In genomic region chr5:135179308-135179980, GRCh38 we compare ENCODE assay signal across 16 cellular contexts.
DNase-seq lines count a peak whose midpoint lies in the region; ATAC-seq and TF ChIP-seq lines count a peak whose summit lies in the region.
"Had no signal": no experiment of that assay in that cellular context is flagged by ENCODE, and none has a peak within 500 bp of the region (broad histone marks: within the 10 kb centered on the region; RNA-seq: fewer than 3 reads in every experiment).

No MANE protein-coding gene starts in this region.

- TF ChIP-seq CTCF in WTC11 (IDR thresholded peaks at IDR 0.05) (no peak), neural progenitor cell (IDR thresholded peaks at IDR 0.05) (peak; percentile 32), colonic mucosa (IDR thresholded peaks at IDR 0.05) (no peak)
- no peak for TF ChIP-seq CTCF in CD4-positive, alpha-beta T cell (IDR thresholded peaks at IDR 0.05)

- H3K36me3 Mint-ChIP-seq in WTC11 (no peaks in the 10 kb centered on the region), neural progenitor cell (no peaks in the 10 kb centered on the region)
- H3K36me3 Mint-ChIP-seq in CD4-positive, alpha-beta T cell (ENCODE audit: low read depth): no peaks in the 10 kb centered on the region
- H3K36me3 Mint-ChIP-seq: CD14-positive monocyte; natural killer cell treated with Interleukin-12 subunit alpha and Interleukin-12 subunit beta and Interleukin-15 and Interleukin-18, amount 100 ng/mL, for 72 hours had no signal

- CTCF ChIA-PET in WTC11 (lab: Charles Lee): interaction anchor here (0.5 to 4.0 kb wide), 17 partner anchors 9 to 262 kb away, joined by 3 to 36 read pairs (median 3); no protein-coding TSS in a partner anchor
- CTCF ChIA-PET in CD4-positive, alpha-beta T cell (lab: Charles Lee): no interaction called here

- H3K36me3 ChIP-seq in neural progenitor cell: no peaks in the 10 kb centered on the region
- no peaks in the 10 kb centered on the region for H3K36me3 ChIP-seq in colonic mucosa
- H3K36me3 ChIP-seq: lower lobe of right lung, tibial nerve had no signal

- H3K27me3 Mint-ChIP-seq in WTC11 (ENCODE audit: low read depth) (no peaks in the 10 kb centered on the region), neural progenitor cell (ENCODE audit: insufficient read depth, low read depth) (peaks cover 10% of the 10 kb centered on the region)
- H3K27me3 Mint-ChIP-seq in CD4-positive, alpha-beta T cell: peaks cover 8% of the 10 kb centered on the region

- H3K27ac ChIP-seq in neural progenitor cell (no peak overlapping the region), colonic mucosa (no peak overlapping the region)
- no peak overlapping the region for H3K27ac ChIP-seq in CD4-positive, alpha-beta T cell (ENCODE audit: low read depth, low read length)
- H3K27ac ChIP-seq: 22Rv1, lower lobe of right lung, SK-N-MC, tibial nerve had no signal

- H3K27ac Mint-ChIP-seq in WTC11 (no peak overlapping the region), neural progenitor cell (no peak overlapping the region)
- no peak overlapping the region for H3K27ac Mint-ChIP-seq in CD4-positive, alpha-beta T cell
- H3K27ac Mint-ChIP-seq: CD14-positive monocyte; natural killer cell treated with Interleukin-12 subunit alpha and Interleukin-12 subunit beta and Interleukin-15 and Interleukin-18, amount 100 ng/mL, for 72 hours had no signal

- H4K20me1 ChIP-seq in neural progenitor cell (ENCODE audit: low read depth): no peaks in the 10 kb centered on the region

- H3K4me1 Mint-ChIP-seq in WTC11 (peaks cover 4% of the 10 kb centered on the region), neural progenitor cell (peaks cover 5% of the 10 kb centered on the region)
- H3K4me1 Mint-ChIP-seq in CD4-positive, alpha-beta T cell (ENCODE audit: low read depth): no peaks in the 10 kb centered on the region
- H3K4me1 Mint-ChIP-seq: CD14-positive monocyte had no signal

- H3K27me3 ChIP-seq in neural progenitor cell: peaks cover 6% of the 10 kb centered on the region
- H3K27me3 ChIP-seq in colonic mucosa: no peaks in the 10 kb centered on the region
- no peaks in the 10 kb centered on the region for H3K27me3 ChIP-seq in CD4-positive, alpha-beta T cell (ENCODE audit: control insufficient read depth, insufficient read depth, low read length)
- H3K27me3 ChIP-seq: tibial nerve had no signal

- H3K4me1 ChIP-seq in neural progenitor cell: no peaks in the 10 kb centered on the region
- H3K4me1 ChIP-seq in colonic mucosa: no peaks in the 10 kb centered on the region
- H3K4me1 ChIP-seq: lower lobe of right lung, tibial nerve had no signal

- no peaks in the 10 kb centered on the region for H3F3A ChIP-seq in neural progenitor cell (ENCODE audit: low read depth)

- POLR2A ChIA-PET in WTC11 (lab: Charles Lee): no interaction called here
- POLR2A ChIA-PET in CD4-positive, alpha-beta T cell (lab: Charles Lee): no interaction called here

- intact Hi-C loops in colonic mucosa (cut with DNase I): no loop called here
- intact Hi-C loops in CD4-positive, alpha-beta T cell (cut with DNase I, micrococcal nuclease): no loop called here

- H3K4me3 ChIP-seq in neural progenitor cell: no peak overlapping the region
- H3K4me3 ChIP-seq in colonic mucosa: no peak overlapping the region
- H3K4me3 ChIP-seq: lower lobe of right lung, SK-N-MC, tibial nerve had no signal

- peak; percentile 90 for ATAC-seq in WTC11
- ATAC-seq in CD4-positive, alpha-beta T cell (ENCODE audit: poor library complexity): no peak
- ATAC-seq: lower lobe of right lung; natural killer cell treated with Interleukin-12 subunit alpha and Interleukin-12 subunit beta and Interleukin-15 and Interleukin-18, amount 100 ng/mL, for 72 hours; sciatic nerve had no signal

- H3K4me2 ChIP-seq in neural progenitor cell: no peak overlapping the region

- no peak overlapping the region for H3K9ac ChIP-seq in neural progenitor cell
- H3K9ac ChIP-seq in colonic mucosa (ENCODE audit: low read depth in 2 of 2, low read length in 2 of 2): no peak overlapping the region

- H3K9me3 ChIP-seq in neural progenitor cell (ENCODE audit: low read depth) (no peaks in the 10 kb centered on the region), colonic mucosa (no peaks in the 10 kb centered on the region)
- H3K9me3 ChIP-seq in CD4-positive, alpha-beta T cell (ENCODE audit: control insufficient read depth, low read length): no peaks in the 10 kb centered on the region
- H3K9me3 ChIP-seq: lower lobe of right lung, tibial nerve had no signal

- H3K79me2 ChIP-seq in neural progenitor cell (ENCODE audit: low read depth): no peaks in the 10 kb centered on the region

- peak; percentile 62 for DNase-seq in DMS153 (lab: John Stamatoyannopoulos, UW)
- no peak for DNase-seq in DMS153 treated with DMSO at 0.1 percent for 48 hours (lab: John Stamatoyannopoulos, UW; ENCODE audit: unreplicated experiment)
- DNase-seq in NCI-H146 treated with DMSO at 0.1 percent for 48 hours (lab: John Stamatoyannopoulos, UW; ENCODE audit: unreplicated experiment): peak; percentile 71
- DNase-seq in WTC11 (ENCODE audit: low spot score): peak; percentile 28
- DNase-seq in neural progenitor cell (ENCODE audit: low spot score): peak; percentile 16
- no peak for DNase-seq in colonic mucosa
- DNase-seq in NCI-H446 (lab: John Stamatoyannopoulos, UW): no peak
- no peak for DNase-seq in CD4-positive, alpha-beta T cell
- DNase-seq: lower lobe of right lung, NCI-H1694 had no signal

- no peak overlapping the region for H2AFZ ChIP-seq in neural progenitor cell (replicated peaks)

- H3K4me3 Mint-ChIP-seq in WTC11 (no peak overlapping the region), neural progenitor cell (no peak overlapping the region)
- H3K4me3 Mint-ChIP-seq in CD4-positive, alpha-beta T cell: no peak overlapping the region
- H3K4me3 Mint-ChIP-seq: CD14-positive monocyte; natural killer cell treated with Interleukin-12 subunit alpha and Interleukin-12 subunit beta and Interleukin-15 and Interleukin-18, amount 100 ng/mL, for 72 hours had no signal

- H3K9me3 Mint-ChIP-seq in WTC11 (no peaks in the 10 kb centered on the region), neural progenitor cell (no peaks in the 10 kb centered on the region)
- H3K9me3 Mint-ChIP-seq in CD4-positive, alpha-beta T cell: no peaks in the 10 kb centered on the region
- H3K9me3 Mint-ChIP-seq: CD14-positive monocyte; natural killer cell treated with Interleukin-12 subunit alpha and Interleukin-12 subunit beta and Interleukin-15 and Interleukin-18, amount 100 ng/mL, for 72 hours had no signal

TF ChIP-seq in WTC11, 78 proteins besides CTCF, POLR2A, EP300 and RAD21 (continues in another document):
- no peak for TF ChIP-seq ARID4B (CRISPR knock-in tag; IDR thresholded peaks at IDR 0.05; ENCODE audit: borderline replicate concordance)
- TF ChIP-seq FOXK1 (CRISPR knock-in tag; IDR thresholded peaks at IDR 0.05): no peak
- TF ChIP-seq NFYB (CRISPR knock-in tag; conservative IDR thresholded peaks at IDR 0.05; ENCODE audit: low read depth): no peak
- no peak for TF ChIP-seq OVOL2 (CRISPR knock-in tag; IDR thresholded peaks at IDR 0.05; ENCODE audit: borderline replicate concordance)
- no peak for TF ChIP-seq CBFB (CRISPR knock-in tag; IDR thresholded peaks at IDR 0.05; ENCODE audit: low read depth)
- no peak for TF ChIP-seq SMAD4 (CRISPR knock-in tag; IDR thresholded peaks at IDR 0.05)
- TF ChIP-seq MAX (CRISPR knock-in tag; IDR thresholded peaks at IDR 0.05): no peak
- TF ChIP-seq IRF2 (CRISPR knock-in tag; IDR thresholded peaks at IDR 0.05; ENCODE audit: borderline replicate concordance, low read depth): no peak
- TF ChIP-seq ZNF512 (CRISPR knock-in tag; IDR thresholded peaks at IDR 0.05; ENCODE audit: borderline replicate concordance): no peak

Comparison
In these comparisons a context has a peak if more than half of its experiments do, and no peak if none do; other contexts are left out.
1. DNase-seq: peak in DMS153 (single experiment), NCI-H146 treated with DMSO at 0.1 percent for 48 hours (single experiment), WTC11 (single experiment) and neural progenitor cell (single experiment); none in DMS153 treated with DMSO at 0.1 percent for 48 hours (single experiment), colonic mucosa (single experiment), NCI-H446 (0 of 2) and CD4-positive, alpha-beta T cell (0 of 10).